Comparison of ENCODE assay signal across 8 cellular contexts in genomic region chr5:6820851-6821479, GRCh38.
A peak's percentile ranks its signal among the peaks of the same experiment; 100 is the strongest.
DNase-seq lines count a peak whose midpoint lies in the region; ATAC-seq and TF ChIP-seq lines count a peak whose summit lies in the region.

No MANE protein-coding gene starts in this region.

- H2BK5ac ChIP-seq in IMR-90 (ENCODE audit: low read depth, low read length, poor library complexity, severe bottlenecking), result no peak overlapping the region

- no peak overlapping the region for H4K5ac ChIP-seq in IMR-90 (ENCODE audit: low read depth, low read length)

- no peak overlapping the region for H3K4me3 Mint-ChIP-seq in activated naive CD4-positive, alpha-beta T cell treated with anti-CD3 and anti-CD28 coated beads for 36 hours

- no peak overlapping the region for H3K4me2 ChIP-seq in IMR-90 (ENCODE audit: low read depth, low read length)
- H3K4me2 ChIP-seq in PC-3 (ENCODE audit: low read length), result no peak overlapping the region

- no peak overlapping the region for H4K8ac ChIP-seq in IMR-90 (ENCODE audit: low read depth in 2 of 2, low read length in 2 of 2)

- WGBS in IMR-90 (ENCODE audit: extremely low coverage in 2 of 2, insufficient read length in 1 of 2), 2 experiments, result 50% methylated on average over 1 of the region's 12 CpGs; no CpG with 5 or more reads in 1 of the 2 experiments

- H2BK15ac ChIP-seq in IMR-90 (ENCODE audit: low read depth, low read length), result no peak overlapping the region

- H3K9me1 ChIP-seq in IMR-90 (ENCODE audit: insufficient read depth, low read length), result no peaks in the 10 kb centered on the region

- no peak for DNase-seq in AG09319 (ENCODE audit: extremely low read depth, low read depth)
- peak; percentile 68 for DNase-seq in GM13977 (ENCODE audit: low spot score)
- no peak for DNase-seq in IMR-90
- DNase-seq in PC-3, result peak; percentile 60
- peak; percentile 75 for DNase-seq in activated naive CD4-positive, alpha-beta T cell treated with anti-CD3 and anti-CD28 coated beads for 36 hours
- peak; percentile 79 for DNase-seq in islet precursor cell
- DNase-seq in thoracic aorta (ENCODE audit: low spot score), result no peak

- CTCF ChIA-PET in IMR-90 (lab: Yijun Ruan, JAX), result interaction anchor here (1.6 kb wide), 1 partner anchor 12 kb away, joined by 3 read pairs; no protein-coding TSS in a partner anchor
- CTCF ChIA-PET in PC-3 (lab: Charles Lee), result interaction anchor here (0.6 kb wide), 1 partner anchor 54 kb away, joined by 3 read pairs; no protein-coding TSS in a partner anchor
- CTCF ChIA-PET in activated naive CD4-positive, alpha-beta T cell treated with anti-CD3 and anti-CD28 coated beads for 36 hours (lab: Charles Lee), result interaction anchor here (0.5 to 2.2 kb wide), 10 partner anchors 8 to 934 kb away, joined by 3 to 9 read pairs (median 4); no protein-coding TSS in a partner anchor

- ATAC-seq in IMR-90 (ENCODE audit: low read depth), result no peak
- ATAC-seq in PC-3, result no peak
- no peak for ATAC-seq in thoracic aorta (ENCODE audit: insufficient number of reproducible peaks, low FRiP score, low read depth)
- ATAC-seq in HG02763 (IDR thresholded peaks at IDR 0.05; ENCODE audit: unreplicated experiment), result no peak

- no peak overlapping the region for H4K91ac ChIP-seq in IMR-90 (ENCODE audit: insufficient read depth, low read depth, low read length)

- H4K20me1 ChIP-seq in IMR-90 (ENCODE audit: insufficient read depth, low read length) (no peaks in the 10 kb centered on the region), PC-3 (ENCODE audit: low read length) (no peaks in the 10 kb centered on the region)

- no peak overlapping the region for H2BK20ac ChIP-seq in IMR-90 (ENCODE audit: low read depth, low read length)

- H3K27me3 Mint-ChIP-seq in activated naive CD4-positive, alpha-beta T cell treated with anti-CD3 and anti-CD28 coated beads for 36 hours (ENCODE audit: low read depth), result peaks cover 19% of the 10 kb centered on the region

- H3K14ac ChIP-seq in IMR-90 (replicated peaks; ENCODE audit: low read depth, low read length), result no peak overlapping the region

- H2AK9ac ChIP-seq in IMR-90 (replicated peaks; ENCODE audit: low read depth, low read length, poor library complexity), result no peak overlapping the region

- peaks cover 4% of the 10 kb centered on the region for H3K36me3 Mint-ChIP-seq in activated naive CD4-positive, alpha-beta T cell treated with anti-CD3 and anti-CD28 coated beads for 36 hours (ENCODE audit: low read depth)

- BruUV-seq in IMR-90 (replicated peaks; lab: Mats Ljungman, UMichigan) (no TSS peak), PC-3 (replicated peaks; lab: Mats Ljungman, UMichigan) (no TSS peak)

- no peak overlapping the region for H3K23ac ChIP-seq in IMR-90 (ENCODE audit: low read depth, low read length)

- no peaks in the 10 kb centered on the region for H3K79me2 ChIP-seq in PC-3 (ENCODE audit: low read length)

- no peaks in the 10 kb centered on the region for H3K4me1 Mint-ChIP-seq in activated naive CD4-positive, alpha-beta T cell treated with anti-CD3 and anti-CD28 coated beads for 36 hours (ENCODE audit: low read depth)

- no peak overlapping the region for H2BK120ac ChIP-seq in IMR-90 (ENCODE audit: low read depth, low read length)

- no peak overlapping the region for H2AFZ ChIP-seq in IMR-90 (replicated peaks; ENCODE audit: low read length, poor library complexity)
- no peak overlapping the region for H2AFZ ChIP-seq in PC-3 (ENCODE audit: low read length)

- H3K27ac Mint-ChIP-seq in activated naive CD4-positive, alpha-beta T cell treated with anti-CD3 and anti-CD28 coated beads for 36 hours, result no peak overlapping the region

- TF ChIP-seq CTCF in AG09319 (IDR thresholded peaks at IDR 0.05; ENCODE audit: low read depth, low read length) (peak; percentile 28), GM13977 (IDR thresholded peaks at IDR 0.05; ENCODE audit: extremely low read depth, insufficient read depth, missing control alignments) (peak; percentile 69), IMR-90 (conservative IDR thresholded peaks at IDR 0.05; ENCODE audit: low read depth, low read length) (peak; percentile 45), PC-3 (conservative IDR thresholded peaks at IDR 0.05; ENCODE audit: low read depth, low read length) (peak; percentile 98), thoracic aorta (IDR thresholded peaks at IDR 0.05) (peak; percentile 27)

- TF ChIP-seq RAD21 in IMR-90 (IDR thresholded peaks at IDR 0.05; ENCODE audit: low read length), result peak; percentile 31

- H3K36me3 ChIP-seq in IMR-90 (ENCODE audit: control insufficient read depth, insufficient read depth, low read length) (no peaks in the 10 kb centered on the region), PC-3 (ENCODE audit: low read depth, low read length) (no peaks in the 10 kb centered on the region), thoracic aorta (no peaks in the 10 kb centered on the region)

- H3K27ac ChIP-seq in IMR-90 (ENCODE audit: insufficient read depth, low read length) (no peak overlapping the region), PC-3 (ENCODE audit: low read length) (no peak overlapping the region), thoracic aorta (no peak overlapping the region)

- H3F3A ChIP-seq in PC-3 (ENCODE audit: low read length, unreplicated experiment), result no peaks in the 10 kb centered on the region

- H3K4me1 ChIP-seq in IMR-90 (ENCODE audit: control insufficient read depth, insufficient read depth, low read length) (no peaks in the 10 kb centered on the region), PC-3 (ENCODE audit: insufficient read depth, low read length) (no peaks in the 10 kb centered on the region), thoracic aorta (ENCODE audit: control insufficient read depth in 1 of 2, low read depth in 2 of 2) (no peaks in the 10 kb centered on the region)

- dilution Hi-C loops in IMR-90 (cut with HindIII; ENCODE audit: low sequenced_read_pairs, unreplicated experiment), result no loop called here

- TF ChIP-seq POLR2A in IMR-90 (IDR thresholded peaks at IDR 0.05; ENCODE audit: low read depth, low read length), result no peak

- 0 out of 2 replicates have a peak, but pooled peaks cover 3% of the 10 kb centered on the region for H3K9me2 ChIP-seq in PC-3 (replicated peaks; ENCODE audit: low read length)

- H3K27me3 ChIP-seq in IMR-90 (ENCODE audit: control insufficient read depth, insufficient read depth, low read length), result no peaks in the 10 kb centered on the region; the same call in 1 of the 2 replicates
- peaks cover 82% of the 10 kb centered on the region for H3K27me3 ChIP-seq in PC-3 (ENCODE audit: low read length)
- H3K27me3 ChIP-seq in thoracic aorta (replicated peaks; ENCODE audit: insufficient read depth), result no peaks in the 10 kb centered on the region

- in situ Hi-C loops in GM13977 (cut with MboI; ENCODE audit: low pct_unique_long_range_greater_than_20kb, low sequenced_read_pairs, unreplicated experiment) (loop anchor here (25.0 kb wide), 1 partner anchor 941 kb away; no protein-coding TSS in a partner anchor), IMR-90 (cut with MboI; ENCODE audit: low sequenced_read_pairs) (no loop called here)

- H3K9me3 ChIP-seq in IMR-90 (ENCODE audit: control insufficient read depth, insufficient read depth, low read length) (peaks cover 5% of the 10 kb centered on the region; the same call in 1 of the 2 replicates), PC-3 (ENCODE audit: low read length) (peaks cover 10% of the 10 kb centered on the region; the same call in 1 of the 2 replicates), thoracic aorta (peaks cover 11% of the 10 kb centered on the region)

- H3K4ac ChIP-seq in IMR-90 (ENCODE audit: low read depth, low read length), result no peak overlapping the region

- no peak overlapping the region for H2AK5ac ChIP-seq in IMR-90 (ENCODE audit: low read depth, low read length)

- no peak overlapping the region for H3K56ac ChIP-seq in IMR-90 (ENCODE audit: extremely low read depth, insufficient read depth, low read length)

- POLR2A ChIA-PET in IMR-90 (lab: Charles Lee; ENCODE audit: unreplicated experiment) (no interaction called here), PC-3 (lab: Charles Lee; ENCODE audit: unreplicated experiment) (no interaction called here)

- no peaks in the 10 kb centered on the region for H3K79me1 ChIP-seq in IMR-90 (ENCODE audit: low read depth in 1 of 2, low read length in 2 of 2)

- intact Hi-C loops in IMR-90 (cut with micrococcal nuclease), result no loop called here
- intact Hi-C loops in PC-3 (cut with micrococcal nuclease), result no loop called here
- intact Hi-C loops in activated naive CD4-positive, alpha-beta T cell treated with anti-CD3 and anti-CD28 coated beads for 36 hours (cut with micrococcal nuclease), result loop anchor here (1.0 to 2.0 kb wide), 2 partner anchors 572 to 925 kb away; no protein-coding TSS in a partner anchor

- H3K9ac ChIP-seq in IMR-90 (ENCODE audit: low read depth, low read length), result no peak overlapping the region
- H3K9ac ChIP-seq in PC-3 (ENCODE audit: low read length), result no peak overlapping the region

- H3K9me3 Mint-ChIP-seq in activated naive CD4-positive, alpha-beta T cell treated with anti-CD3 and anti-CD28 coated beads for 36 hours, result peaks cover 13% of the 10 kb centered on the region

- no peak overlapping the region for H3K18ac ChIP-seq in IMR-90 (ENCODE audit: low read depth, low read length)

- H3K4me3 ChIP-seq in IMR-90 (ENCODE audit: insufficient read depth, low read depth, low read length) (no peak overlapping the region), PC-3 (ENCODE audit: low read length) (no peak overlapping the region), thoracic aorta (no peak overlapping the region)

TF ChIP-seq in IMR-90, 13 proteins besides CTCF, POLR2A, EP300 and RAD21 (continues in another document):
- TF ChIP-seq RCOR1 (IDR thresholded peaks at IDR 0.05; ENCODE audit: insufficient replicate concordance, low read length), result no peak
- no peak for TF ChIP-seq ELK1 (IDR thresholded peaks at IDR 0.05; ENCODE audit: borderline replicate concordance, low read depth, low read length)
- TF ChIP-seq CEBPB (IDR thresholded peaks at IDR 0.05; ENCODE audit: low read depth, low read length), result no peak
- TF ChIP-seq SMC3 (IDR thresholded peaks at IDR 0.05; ENCODE audit: low read depth, low read length), result no peak
- no peak for TF ChIP-seq FOS (IDR thresholded peaks at IDR 0.05; ENCODE audit: low read depth, low read length)
- no peak for TF ChIP-seq MXI1 (IDR thresholded peaks at IDR 0.05; ENCODE audit: borderline replicate concordance, low read depth, low read length)
- TF ChIP-seq RFX5 (IDR thresholded peaks at IDR 0.05; ENCODE audit: low read depth, low read length), result no peak
- TF ChIP-seq CHD1 (IDR thresholded peaks at IDR 0.05; ENCODE audit: low read depth, low read length), result no peak
- TF ChIP-seq MAZ (IDR thresholded peaks at IDR 0.05; ENCODE audit: borderline replicate concordance, low read depth, low read length), result no peak

Comparison
In these comparisons a context has a peak if more than half of its experiments do, and no peak if none do; other contexts are left out.
1. DNase-seq: peak in GM13977 (single experiment), PC-3 (single experiment), activated naive CD4-positive, alpha-beta T cell treated with anti-CD3 and anti-CD28 coated beads for 36 hours (single experiment) and islet precursor cell (single experiment); none in AG09319 (single experiment), IMR-90 (single experiment) and thoracic aorta (single experiment).
2. CTCF ChIP-seq: peak in every context shown above with its lines; median percentile 98 in PC-3; 69 in GM13977; 45 in IMR-90; 28 in AG09319; 27 in thoracic aorta.